Comparison of ENCODE assay signal across 8 cellular contexts in genomic region chr2:109128048-109128465, GRCh38. TPM values are rescaled to one million over a fixed set of nuclear protein-coding genes. Genes with fewer than 3 reads are reported as not detected.
DNase-seq lines count a peak whose midpoint lies in the region; ATAC-seq and TF ChIP-seq lines count a peak whose summit lies in the region.

No MANE protein-coding gene starts in this region.

- H3K9ac ChIP-seq in HUES64 (ENCODE audit: low read depth, low read length): no peak overlapping the region
- H3K9ac ChIP-seq in PC-3 (ENCODE audit: low read length): peak overlapping the region; percentile 75
- peak overlapping the region; percentile 94 for H3K9ac ChIP-seq in fibroblast of lung (ENCODE audit: insufficient read depth, low read length)

- no TSS peak for BruUV-seq in PC-3 (replicated peaks; lab: Mats Ljungman, UMichigan)

- H3K36me3 ChIP-seq in HUES64 (ENCODE audit: insufficient read depth, low read length) (no peaks in the 10 kb centered on the region), PC-3 (ENCODE audit: low read depth, low read length) (no peaks in the 10 kb centered on the region), fibroblast of lung (ENCODE audit: control insufficient read depth, insufficient read depth, low read length) (no peaks in the 10 kb centered on the region)

- peak overlapping the region; percentile 95 for H3K4me2 ChIP-seq in PC-3 (ENCODE audit: low read length)
- peak overlapping the region; percentile 53 for H3K4me2 ChIP-seq in fibroblast of lung (ENCODE audit: extremely low read depth, insufficient read depth, low read length)

- peaks cover 22% of the 10 kb centered on the region for H3K4me1 Mint-ChIP-seq in activated T-helper 1 cell treated with anti-CD3 and anti-CD28 coated beads, Interleukin-12 subunit alpha, Interleukin-12 subunit beta, Interleukin-2, Interleukin-4 antibody, amounts not matched to agents 30 ng/mL and 10 ng/mL and 1 ng/mL, durations not matched to agents 14 hours and 24 hours and 36 hours (ENCODE audit: low read depth)

- H3K27me3 Mint-ChIP-seq in activated T-helper 1 cell treated with anti-CD3 and anti-CD28 coated beads, Interleukin-12 subunit alpha, Interleukin-12 subunit beta, Interleukin-2, Interleukin-4 antibody, amounts not matched to agents 30 ng/mL and 10 ng/mL and 1 ng/mL, durations not matched to agents 14 hours and 24 hours and 36 hours (ENCODE audit: insufficient read depth): peaks cover 50% of the 10 kb centered on the region

- H3K27me3 ChIP-seq in HUES64 (ENCODE audit: insufficient read depth, low read length) (peaks cover 67% of the 10 kb centered on the region), PC-3 (ENCODE audit: low read length) (no peaks in the 10 kb centered on the region), fibroblast of lung (ENCODE audit: control insufficient read depth, insufficient read depth, low read length) (peaks cover 3% of the 10 kb centered on the region)

- H3K36me3 Mint-ChIP-seq in activated T-helper 1 cell treated with anti-CD3 and anti-CD28 coated beads, Interleukin-12 subunit alpha, Interleukin-12 subunit beta, Interleukin-2, Interleukin-4 antibody, amounts not matched to agents 30 ng/mL and 10 ng/mL and 1 ng/mL, durations not matched to agents 14 hours and 24 hours and 36 hours (ENCODE audit: low read depth): no peaks in the 10 kb centered on the region

- WGBS in HUES64: under 1% methylated on average over 46 of the region's 46 CpGs

- intact Hi-C loops in PC-3 (cut with micrococcal nuclease): loop anchor here (1.0 to 10.0 kb wide), 6 partner anchors 80 to 382 kb away; no protein-coding TSS in a partner anchor
- intact Hi-C loops in activated T-helper 1 cell treated with anti-CD3 and anti-CD28 coated beads, Interleukin-12 subunit alpha, Interleukin-12 subunit beta, Interleukin-2, Interleukin-4 antibody, amounts not matched to agents 30 ng/mL and 10 ng/mL and 1 ng/mL, durations not matched to agents 14 hours and 24 hours and 36 hours (cut with micrococcal nuclease): loop anchor here (1.0 to 5.0 kb wide), 6 partner anchors 87 to 382 kb away; no protein-coding TSS in a partner anchor

- peak; percentile 73 for DNase-seq in GM12865 (ENCODE audit: low read depth)
- peak; percentile 88 for DNase-seq in PC-3
- DNase-seq in activated T-helper 1 cell treated with anti-CD3 and anti-CD28 coated beads, Interleukin-12 subunit alpha, Interleukin-12 subunit beta, Interleukin-2, Interleukin-4 antibody, amounts not matched to agents 30 ng/mL and 10 ng/mL and 1 ng/mL, durations not matched to agents 14 hours and 24 hours and 36 hours (ENCODE audit: low spot score): peak; percentile 21
- DNase-seq in fibroblast of lung (ENCODE audit: low read depth in 2 of 2): peak; percentile 87 to 92
- DNase-seq in myocyte (ENCODE audit: low read depth): peak; percentile 89
- DNase-seq in stimulated activated CD8-positive, alpha-beta memory T cell treated with anti-CD3 and anti-CD28 coated beads, Interleukin-7, amount 100 ng/mL, for 1 hour (ENCODE audit: low read depth in 2 of 2): peak; percentile 30 to 43

- peak overlapping the region; percentile 59 for H3K4me3 Mint-ChIP-seq in activated T-helper 1 cell treated with anti-CD3 and anti-CD28 coated beads, Interleukin-12 subunit alpha, Interleukin-12 subunit beta, Interleukin-2, Interleukin-4 antibody, amounts not matched to agents 30 ng/mL and 10 ng/mL and 1 ng/mL, durations not matched to agents 14 hours and 24 hours and 36 hours

- peaks cover 9% of the 10 kb centered on the region for H3F3A ChIP-seq in PC-3 (ENCODE audit: low read length, unreplicated experiment)

- H3K4me3 ChIP-seq in GM12865 (ENCODE audit: low read depth, low read length): peak overlapping the region; percentile 41
- peak overlapping the region; percentile 63 for H3K4me3 ChIP-seq in HUES64 (ENCODE audit: low read length)
- H3K4me3 ChIP-seq in PC-3 (ENCODE audit: low read length): peak overlapping the region; percentile 91
- H3K4me3 ChIP-seq in fibroblast of lung (replicated peaks in 1 of 4; ENCODE audit: control extremely low read depth in 1 of 4, insufficient read depth in 1 of 4, low read depth in 3 of 4, low read length in 4 of 4): peak overlapping the region; percentile 66 to 78 (median 72)

- H3K4me1 ChIP-seq in HUES64 (ENCODE audit: insufficient read depth, low read length) (peaks cover 4% of the 10 kb centered on the region; the same call in 1 of the 2 replicates), PC-3 (ENCODE audit: insufficient read depth, low read length) (peaks cover 47% of the 10 kb centered on the region), fibroblast of lung (ENCODE audit: control insufficient read depth, extremely low read depth, insufficient read depth, low read length) (peaks cover 14% of the 10 kb centered on the region)

- peak overlapping the region; percentile 87 for H2AFZ ChIP-seq in PC-3 (ENCODE audit: low read length)
- H2AFZ ChIP-seq in fibroblast of lung (ENCODE audit: low read length): no peak overlapping the region

- H3K9me3 ChIP-seq in HUES64 (ENCODE audit: insufficient read depth, low read depth, low read length) (no peaks in the 10 kb centered on the region), PC-3 (ENCODE audit: low read length) (no peaks in the 10 kb centered on the region), fibroblast of lung (ENCODE audit: control insufficient read depth, insufficient read depth, low read depth, low read length) (no peaks in the 10 kb centered on the region)

- H3K27ac ChIP-seq in HUES64 (ENCODE audit: low read depth, low read length) (no peak overlapping the region), PC-3 (ENCODE audit: low read length) (peak overlapping the region; percentile 12; the same call in 1 of the 2 replicates), fibroblast of lung (ENCODE audit: insufficient read depth, low read length) (peak overlapping the region; percentile 78)

- peaks cover 48% of the 10 kb centered on the region for H3K79me2 ChIP-seq in PC-3 (ENCODE audit: low read length)
- H3K79me2 ChIP-seq in fibroblast of lung (ENCODE audit: control insufficient read depth, insufficient read depth, low read length): peaks cover 44% of the 10 kb centered on the region

- peak; percentile 77 for TF ChIP-seq CTCF in GM12865 (IDR thresholded peaks at IDR 0.05; ENCODE audit: insufficient read depth, low read depth, low read length, missing control alignments)
- TF ChIP-seq CTCF in PC-3 (conservative IDR thresholded peaks at IDR 0.05; ENCODE audit: low read depth, low read length): peak; percentile 92
- TF ChIP-seq CTCF in fibroblast of lung (conservative IDR thresholded peaks at IDR 0.05 in 1 of 2, IDR thresholded peaks at IDR 0.05 in 1 of 2; ENCODE audit: low read depth in 1 of 2, low read length in 2 of 2): peak; percentile 81 to 85

- POLR2A ChIA-PET in PC-3 (lab: Charles Lee; ENCODE audit: unreplicated experiment): no interaction called here

- H4K20me1 ChIP-seq in PC-3 (ENCODE audit: low read length) (peaks cover 30% of the 10 kb centered on the region), fibroblast of lung (ENCODE audit: control insufficient read depth, extremely low read depth, insufficient read depth, low read length) (peaks cover 3% of the 10 kb centered on the region)

- no peaks in the 10 kb centered on the region for H3K9me2 ChIP-seq in PC-3 (replicated peaks; ENCODE audit: low read length)

- H3K27ac Mint-ChIP-seq in activated T-helper 1 cell treated with anti-CD3 and anti-CD28 coated beads, Interleukin-12 subunit alpha, Interleukin-12 subunit beta, Interleukin-2, Interleukin-4 antibody, amounts not matched to agents 30 ng/mL and 10 ng/mL and 1 ng/mL, durations not matched to agents 14 hours and 24 hours and 36 hours: no peak overlapping the region

- peak; percentile 52 for ATAC-seq in PC-3
- no peak for ATAC-seq in GM19328 (IDR thresholded peaks at IDR 0.05; ENCODE audit: unreplicated experiment)

- H3K9me3 Mint-ChIP-seq in activated T-helper 1 cell treated with anti-CD3 and anti-CD28 coated beads, Interleukin-12 subunit alpha, Interleukin-12 subunit beta, Interleukin-2, Interleukin-4 antibody, amounts not matched to agents 30 ng/mL and 10 ng/mL and 1 ng/mL, durations not matched to agents 14 hours and 24 hours and 36 hours: no peaks in the 10 kb centered on the region

- CTCF ChIA-PET in PC-3 (lab: Charles Lee): no interaction called here

RNA-seq across cellular contexts. Expression of gene SH3RF3, which starts 0.9 kb away (rescaled TPM):
- 0.20 TPM for polyA plus RNA-seq in HUES64 (2013, experiment 1 of 2)
- polyA plus RNA-seq in HUES64 (2013, experiment 2 of 2): 0.44 TPM
- total RNA-seq in PC-3 (2014; rRNA removed) (11.7 and 16.3 TPM in 2 replicates), fibroblast of lung (6.7 and 10.1 TPM in 2 replicates), myocyte (5.1 and 5.3 TPM in 2 replicates)
- 0.39 and 0.54 TPM in 2 replicates for total RNA-seq in activated T-helper 1 cell treated with anti-CD3 and anti-CD28 coated beads, Interleukin-12 subunit alpha, Interleukin-12 subunit beta, Interleukin-2, Interleukin-4 antibody, amounts not matched to agents 30 ng/mL and 10 ng/mL and 1 ng/mL, durations not matched to agents 14 hours and 24 hours and 36 hours
- 8.3 and 9.5 TPM in 2 replicates for polyA plus RNA-seq in fibroblast of lung
- 13.3 and 14.8 TPM in 2 replicates for polyA plus RNA-seq in fibroblast of lung (2012)
- polyA minus RNA-seq in fibroblast of lung (ENCODE audit: low replicate concordance): 16.0 and 21.7 TPM in 2 replicates
- polyA plus RNA-seq in myocyte (2012): 15.1 TPM

Comparison
In these comparisons a context has a peak if more than half of its experiments do, and no peak if none do; other contexts are left out.
1. DNase-seq: peak in every context shown above with its lines; median percentile 90 in fibroblast of lung; 89 in myocyte; 88 in PC-3; 73 in GM12865; 36 in stimulated activated CD8-positive, alpha-beta memory T cell treated with anti-CD3 and anti-CD28 coated beads, Interleukin-7, amount 100 ng/mL, for 1 hour; 21 in activated T-helper 1 cell treated with anti-CD3 and anti-CD28 coated beads, Interleukin-12 subunit alpha, Interleukin-12 subunit beta, Interleukin-2, Interleukin-4 antibody, amounts not matched to agents 30 ng/mL and 10 ng/mL and 1 ng/mL, durations not matched to agents 14 hours and 24 hours and 36 hours.
2. H3K4me3 ChIP-seq: peak in every context shown above with its lines; median percentile 91 in PC-3; 72 in fibroblast of lung; 63 in HUES64; 41 in GM12865.